In the genomic region with DNA sequence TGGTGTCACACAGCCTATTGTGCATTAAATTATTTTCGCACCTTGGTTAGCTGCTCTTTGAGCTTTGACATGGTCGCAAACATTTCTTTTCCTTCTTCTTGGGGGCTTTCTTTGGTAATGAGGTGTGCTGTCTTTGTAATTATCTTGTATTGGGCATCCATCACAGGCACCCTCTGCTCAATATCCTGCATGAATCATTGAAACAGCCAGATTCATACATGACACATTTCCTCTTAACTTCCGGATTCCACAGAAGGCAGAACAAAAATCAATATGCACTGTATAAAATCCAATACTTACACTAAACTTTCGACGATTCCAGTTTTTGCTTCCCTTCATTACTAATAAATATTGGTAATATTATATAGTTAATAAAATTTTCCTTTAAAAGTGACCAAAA, we compare ENCODE assay signal across 21 cellular contexts.
DNase-seq lines count a peak whose midpoint lies in the region; ATAC-seq, FAIRE-seq and TF ChIP-seq lines count a peak whose summit lies in the region.
"Had no signal": no experiment of that assay in that cellular context is flagged by ENCODE, and none has a peak within 500 bp of the region (broad histone marks: within the 10 kb centered on the region; RNA-seq: fewer than 3 reads in every experiment).

No MANE protein-coding gene starts in this region.

- no peak overlapping the region for H3K23ac ChIP-seq in IMR-90 (ENCODE audit: low read depth, low read length)

- peak; percentile 6 for DNase-seq in DMS53 treated with DMSO at 0.1 percent for 48 hours (lab: John Stamatoyannopoulos, UW; ENCODE audit: unreplicated experiment)
- peak; percentile 35 for DNase-seq in IMR-90
- peak; percentile 76 for DNase-seq in bronchial epithelial cell (ENCODE audit: low read depth)
- DNase-seq in lung microvascular endothelial cell (ENCODE audit: low read depth in 2 of 2), result peak; percentile 23 to 80
- DNase-seq in KG1 (lab: John Stamatoyannopoulos, UW), result no peak
- no peak for DNase-seq in stimulated activated CD4-positive, alpha-beta T cell treated with anti-CD3 and anti-CD28 coated beads, Interleukin-4, amount 100 ng/mL, for 24 hours
- DNase-seq: activated CD4-positive, alpha-beta T cell treated with anti-CD3 and anti-CD28 coated beads for 48 hours; activated CD8-positive, alpha-beta memory T cell treated with anti-CD3 and anti-CD28 coated beads, Interleukin-2, amount 10 ng/mL, durations not matched to agents 7 days and 5 days; AML-193; effector CD4-positive, alpha-beta T cell; lower lobe of right lung; NCI-H2081 treated with DMSO at 0.1 percent for 48 hours; NCI-H510A; occipital lobe had no signal

- H2AFZ ChIP-seq in IMR-90 (replicated peaks; ENCODE audit: low read length, poor library complexity), result peak overlapping the region; percentile 54
- H2AFZ ChIP-seq: GM23338 had no signal

- 0 out of 2 replicates have a peak overlapping the region, but pooled peaks have one; percentile 1 for H2BK20ac ChIP-seq in IMR-90 (ENCODE audit: low read depth, low read length)

- BruUV-seq in IMR-90 (replicated peaks; lab: Mats Ljungman, UMichigan), result no TSS peak

- H3K9me3 ChIP-seq in IMR-90 (ENCODE audit: control insufficient read depth, insufficient read depth, low read length), result no peaks in the 10 kb centered on the region
- H3K9me3 ChIP-seq: esophagus muscularis mucosa, lower lobe of right lung had no signal

- POLR2A ChIA-PET in IMR-90 (lab: Charles Lee; ENCODE audit: unreplicated experiment), result no interaction called here

- TF ChIP-seq RAD21 in IMR-90 (IDR thresholded peaks at IDR 0.05; ENCODE audit: low read length), result no peak

- peak overlapping the region; percentile 8; the same call in 1 of the 2 replicates for H4K5ac ChIP-seq in IMR-90 (ENCODE audit: low read depth, low read length)

- CTCF ChIA-PET in IMR-90 (lab: Yijun Ruan, JAX), result interaction anchor here (1.0 kb wide), 1 partner anchor 9 kb away, joined by 3 read pairs; no protein-coding TSS in a partner anchor

- no CpG with 5 or more reads among the region's 5 CpGs for WGBS in IMR-90 (ENCODE audit: extremely low coverage in 2 of 2, insufficient read length in 1 of 2), 2 experiments

- peaks cover 10% of the 10 kb centered on the region for H3K4me1 ChIP-seq in IMR-90 (ENCODE audit: control insufficient read depth, insufficient read depth, low read length)
- H3K4me1 ChIP-seq: esophagus muscularis mucosa, lower lobe of right lung had no signal

- no peak overlapping the region for H3K9ac ChIP-seq in IMR-90 (ENCODE audit: low read depth, low read length)

- 0 out of 3 replicates have a peak overlapping the region, but pooled peaks have one; percentile 3 for H2BK15ac ChIP-seq in IMR-90 (ENCODE audit: low read depth, low read length)

- in situ Hi-C loops in IMR-90 (cut with MboI; ENCODE audit: low sequenced_read_pairs), result no loop called here

- H3K4ac ChIP-seq in IMR-90 (ENCODE audit: low read depth, low read length), result no peak overlapping the region; the same call in 1 of the 2 replicates

- no peaks in the 10 kb centered on the region; a peak in 1 of 4 replicates for H3K79me1 ChIP-seq in IMR-90 (ENCODE audit: low read depth in 1 of 2, low read length in 2 of 2)

- no peak for TF ChIP-seq POLR2A in IMR-90 (IDR thresholded peaks at IDR 0.05; ENCODE audit: low read depth, low read length)

- FAIRE-seq in bronchial epithelial cell (lab: Jason Lieb, UNC), result no peak
- FAIRE-seq: K562 had no signal

- H3K36me3 ChIP-seq in IMR-90 (ENCODE audit: control insufficient read depth, insufficient read depth, low read length) (peaks cover 1% of the 10 kb centered on the region; the same call in 1 of the 2 replicates), bronchial epithelial cell (ENCODE audit: control insufficient read depth, insufficient read depth, low read length) (no peaks in the 10 kb centered on the region)

- H2AK9ac ChIP-seq in IMR-90 (replicated peaks; ENCODE audit: low read depth, low read length, poor library complexity), result no peak overlapping the region

- TF ChIP-seq CTCF in IMR-90 (conservative IDR thresholded peaks at IDR 0.05; ENCODE audit: low read depth, low read length) (no peak), bronchial epithelial cell (IDR thresholded peaks at IDR 0.05; ENCODE audit: insufficient read depth, low read length, severe bottlenecking) (no peak)

- intact Hi-C loops in IMR-90 (cut with micrococcal nuclease), result no loop called here

- H3K27ac ChIP-seq in IMR-90 (ENCODE audit: insufficient read depth, low read length), result no peak overlapping the region
- H3K27ac ChIP-seq: esophagus muscularis mucosa, HL-60, lower lobe of right lung had no signal

- H3K27me3 ChIP-seq in IMR-90 (ENCODE audit: control insufficient read depth, insufficient read depth, low read length) (no peaks in the 10 kb centered on the region), bronchial epithelial cell (ENCODE audit: control insufficient read depth, insufficient read depth, low read length) (no peaks in the 10 kb centered on the region)
- H3K27me3 ChIP-seq: esophagus muscularis mucosa had no signal

- peak overlapping the region; percentile 46 for H2BK5ac ChIP-seq in IMR-90 (ENCODE audit: low read depth, low read length, poor library complexity, severe bottlenecking)

- H4K8ac ChIP-seq in IMR-90 (ENCODE audit: low read depth in 2 of 2, low read length in 2 of 2), result peak overlapping the region; percentile 3 to 41; a peak in 1 of 4 replicates

- no peak overlapping the region for H3K56ac ChIP-seq in IMR-90 (ENCODE audit: extremely low read depth, insufficient read depth, low read length)

- H3K18ac ChIP-seq in IMR-90 (ENCODE audit: low read depth, low read length), result no peak overlapping the region; the same call in 1 of the 2 replicates

- dilution Hi-C loops in IMR-90 (cut with HindIII; ENCODE audit: low sequenced_read_pairs, unreplicated experiment), result no loop called here

- no peak overlapping the region for H3K4me2 ChIP-seq in IMR-90 (ENCODE audit: low read depth, low read length)
- H3K4me2 ChIP-seq: GM23338 had no signal

- no peak for ATAC-seq in IMR-90 (ENCODE audit: low read depth)
- ATAC-seq in HG03097 (IDR thresholded peaks at IDR 0.05; ENCODE audit: low FRiP score, unreplicated experiment), result no peak
- no peak for ATAC-seq in GM21423 (IDR thresholded peaks at IDR 0.05; ENCODE audit: unreplicated experiment)
- ATAC-seq: activated CD8-positive, alpha-beta memory T cell treated with anti-CD3 and anti-CD28 coated beads, Interleukin-2, amount 10 ng/mL, durations not matched to agents 7 days and 5 days; activated T-helper 17 cell treated with anti-CD3 and anti-CD28 coated beads, Interleukin-2, amount 50 U/mL, for 72 hours; GM23338; K562; lower lobe of right lung had no signal

- peak overlapping the region; percentile 36 for H2AK5ac ChIP-seq in IMR-90 (ENCODE audit: low read depth, low read length)

- H3K9me1 ChIP-seq in IMR-90 (ENCODE audit: insufficient read depth, low read length), result peaks cover 3% of the 10 kb centered on the region

- H2BK120ac ChIP-seq in IMR-90 (ENCODE audit: low read depth, low read length), result no peak overlapping the region

- peak overlapping the region; percentile 43; the same call in 1 of the 2 replicates for H3K14ac ChIP-seq in IMR-90 (replicated peaks; ENCODE audit: low read depth, low read length)

- H4K20me1 ChIP-seq in IMR-90 (ENCODE audit: insufficient read depth, low read length), result no peaks in the 10 kb centered on the region

- no peak overlapping the region for H4K91ac ChIP-seq in IMR-90 (ENCODE audit: insufficient read depth, low read depth, low read length)

- H3K4me3 ChIP-seq in IMR-90 (ENCODE audit: insufficient read depth, low read depth, low read length), result no peak overlapping the region
- H3K4me3 ChIP-seq in bronchial epithelial cell (ENCODE audit: low read depth, low read length), result no peak overlapping the region
- H3K4me3 ChIP-seq: esophagus muscularis mucosa, GM23338, K562, lower lobe of right lung had no signal

TF ChIP-seq in IMR-90, 13 proteins besides CTCF, POLR2A, EP300 and RAD21:
- no peak for TF ChIP-seq MXI1 (IDR thresholded peaks at IDR 0.05; ENCODE audit: borderline replicate concordance, low read depth, low read length)
- TF ChIP-seq FOS (IDR thresholded peaks at IDR 0.05; ENCODE audit: low read depth, low read length), result 0 out of 2 replicates have a peak, but pooled peaks have one; percentile 16
TF ChIP-seq in IMR-90: peak in this region for 1.

Comparison
In these comparisons a context has a peak if more than half of its experiments do, and no peak if none do; other contexts are left out.
1. DNase-seq: peak in DMS53 treated with DMSO at 0.1 percent for 48 hours (single experiment), IMR-90 (single experiment), bronchial epithelial cell (single experiment) and lung microvascular endothelial cell (2 of 2); none in KG1 (single experiment) and stimulated activated CD4-positive, alpha-beta T cell treated with anti-CD3 and anti-CD28 coated beads, Interleukin-4, amount 100 ng/mL, for 24 hours (single experiment).